In the genomic region with DNA sequence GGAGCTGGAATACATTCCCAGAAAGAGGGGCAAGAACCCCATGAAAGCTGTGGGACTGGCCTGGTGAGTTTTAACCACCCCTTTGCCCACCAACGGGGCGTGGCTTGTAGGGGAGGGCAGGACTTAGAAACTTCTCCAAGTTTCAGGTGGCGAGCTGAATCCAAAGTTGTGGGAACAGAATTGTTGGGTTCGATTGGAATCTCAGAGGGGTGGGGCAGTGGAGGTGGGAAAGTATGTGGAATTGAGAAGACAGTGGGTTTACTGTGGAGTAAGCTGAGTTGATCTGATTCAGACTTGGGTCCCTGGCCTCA, we compare ENCODE assay signal across 8 cellular contexts. TPM values are rescaled to one million over a fixed set of nuclear protein-coding genes. Genes with fewer than 3 reads are reported as not detected.
DNase-seq lines count a peak whose midpoint lies in the region; ATAC-seq and TF ChIP-seq lines count a peak whose summit lies in the region.

No MANE protein-coding gene starts in this region.

- TF ChIP-seq EP300 in ovary (IDR thresholded peaks at IDR 0.05): no peak

- intact Hi-C loops in CD8-positive, alpha-beta T cell (cut with DNase I, micrococcal nuclease): loop anchor here (5.0 to 10.0 kb wide), 5 partner anchors 376 to 1859 kb away; a partner anchor contains a TSS
- intact Hi-C loops in ovary (cut with DNase I): loop anchor here in 2 of 4 donors (10.0 kb wide), 2 partner anchors 193 to 383 kb away; a partner anchor contains a TSS

- POLR2A ChIA-PET in CD8-positive, alpha-beta T cell (lab: Charles Lee): interaction anchor here (0.7 to 5.6 kb wide), 7 partner anchors 13 to 440 kb away, joined by 3 to 58 read pairs (median 19); a partner anchor contains a TSS

- ATAC-seq in CD8-positive, alpha-beta T cell: no peak

- H3K27me3 ChIP-seq in CD8-positive, alpha-beta T cell (ENCODE audit: insufficient read depth, low read length): no peaks in the 10 kb centered on the region
- H3K27me3 ChIP-seq in ovary: no peaks in the 10 kb centered on the region

- peak overlapping the region; percentile 92 for H3K4me3 Mint-ChIP-seq in CD8-positive, alpha-beta T cell

- H3K9me3 ChIP-seq in CD8-positive, alpha-beta T cell (ENCODE audit: low read length): no peaks in the 10 kb centered on the region
- H3K9me3 ChIP-seq in ovary: no peaks in the 10 kb centered on the region

- 39 to 41% (median 40%) methylated on average over 4 of the region's 4 CpGs for WGBS in ovary, 3 donors

- no peak for TF ChIP-seq CTCF in CD8-positive, alpha-beta T cell (IDR thresholded peaks at IDR 0.05)
- no peak for TF ChIP-seq CTCF in ovary (IDR thresholded peaks at IDR 0.05)

- CTCF ChIA-PET in CD8-positive, alpha-beta T cell (lab: Charles Lee): interaction anchor here (0.8 to 8.3 kb wide), 17 partner anchors 14 to 377 kb away, joined by 3 to 340 read pairs (median 9); a partner anchor contains a TSS

- peaks cover 31% of the 10 kb centered on the region for H3K4me1 ChIP-seq in CD8-positive, alpha-beta T cell (ENCODE audit: insufficient read depth, low read length)
- peaks cover 10% of the 10 kb centered on the region for H3K4me1 ChIP-seq in ovary (ENCODE audit: insufficient read depth)

- no peak for TF ChIP-seq POLR2A in ovary (IDR thresholded peaks at IDR 0.05)

- H3K27ac Mint-ChIP-seq in CD8-positive, alpha-beta T cell: peak overlapping the region; percentile 82

- no peak for DNase-seq in CD8-positive, alpha-beta T cell
- DNase-seq in OCI-M1 (lab: John Stamatoyannopoulos, UW) (peak; percentile 43), epithelial cell of prostate (ENCODE audit: low read depth, low spot score) (no peak), ovary (no peak), NCI-H2107 treated with DMSO at 0.1 percent for 48 hours (lab: John Stamatoyannopoulos, UW; ENCODE audit: unreplicated experiment) (no peak), SW480 (ENCODE audit: low spot score) (no peak), RKO (ENCODE audit: low spot score) (no peak)
- DNase-seq in activated effector memory CD4-positive, alpha-beta T cell treated with Interleukin-2 at 50 U/mL for 16 hours: no peak

- H3K27me3 Mint-ChIP-seq in CD8-positive, alpha-beta T cell (ENCODE audit: low read depth): no peaks in the 10 kb centered on the region

- peaks cover 55% of the 10 kb centered on the region for H3K36me3 Mint-ChIP-seq in CD8-positive, alpha-beta T cell

- no peak overlapping the region for H3K27ac ChIP-seq in CD8-positive, alpha-beta T cell (ENCODE audit: low read depth, low read length)
- peak overlapping the region; percentile 99 for H3K27ac ChIP-seq in epithelial cell of prostate
- no peak overlapping the region for H3K27ac ChIP-seq in ovary

- no peak overlapping the region for H3K4me3 ChIP-seq in CD8-positive, alpha-beta T cell (ENCODE audit: low read depth, low read length)
- H3K4me3 ChIP-seq in ovary: peak overlapping the region; percentile 89

- H3K9me3 Mint-ChIP-seq in CD8-positive, alpha-beta T cell: no peaks in the 10 kb centered on the region

- H3K36me3 ChIP-seq in CD8-positive, alpha-beta T cell (ENCODE audit: insufficient read depth, low read length): peaks cover 34% of the 10 kb centered on the region
- H3K36me3 ChIP-seq in ovary: no peaks in the 10 kb centered on the region

- H3K4me1 Mint-ChIP-seq in CD8-positive, alpha-beta T cell (ENCODE audit: low read depth): peaks cover 48% of the 10 kb centered on the region

RNA-seq across cellular contexts. Expression of a gene that starts 1.1 kb away (rescaled TPM):
- 1 to 10 TPM; 7.1 to 7.2 TPM for total RNA-seq in CD8-positive, alpha-beta T cell
- 10 to 100 TPM; 37.3 to 59.6 (median 48.1) TPM for total RNA-seq in ovary
- 10 to 100 TPM; 23.3 to 74.5 TPM for polyA plus RNA-seq in ovary

RNA-seq across cellular contexts. Expression of a gene that starts 1.5 kb away (rescaled TPM):
- total RNA-seq in CD8-positive, alpha-beta T cell: 10 to 100 TPM; 44.7 to 50.4 TPM
- 100 to 1,000 TPM in 5 of 7 donors, 10 to 100 TPM in 2; 86.5 to 123 (median 106) TPM for total RNA-seq in ovary
- polyA plus RNA-seq in ovary: 100 to 1,000 TPM in 1 of 2 donors, 10 to 100 TPM in 1; 71.1 to 144 TPM

RNA-seq across cellular contexts. Expression of a gene that starts 10.6 kb away (rescaled TPM):
- 1 to 10 TPM; 2.2 to 2.5 TPM for total RNA-seq in CD8-positive, alpha-beta T cell
- 1 to 10 TPM in 5 of 7 donors, under 1 TPM in 2; 0.38 to 3.8 (median 2.1) TPM for total RNA-seq in ovary
- polyA plus RNA-seq in ovary: 1 to 10 TPM in 1 of 2 donors, under 1 TPM in 1; 0.28 to 2.8 TPM

RNA-seq across cellular contexts. Expression of a gene that starts 20.9 kb away (rescaled TPM):
- 10 to 100 TPM; 80.8 to 86.7 TPM for total RNA-seq in CD8-positive, alpha-beta T cell
- 100 to 1,000 TPM in 6 of 7 donors, 10 to 100 TPM in 1; 80.6 to 137 (median 114) TPM for total RNA-seq in ovary
- polyA plus RNA-seq in ovary: 100 to 1,000 TPM; 106 to 259 TPM

RNA-seq across cellular contexts. Expression of a gene that starts 54.5 kb away (rescaled TPM):
- 100 to 1,000 TPM; 521 to 547 TPM for total RNA-seq in CD8-positive, alpha-beta T cell
- total RNA-seq in ovary: 100 to 1,000 TPM; 135 to 229 (median 166) TPM
- polyA plus RNA-seq in ovary: 100 to 1,000 TPM; 170 to 357 TPM

Comparison
In these comparisons a context has a peak if more than half of its experiments do, and no peak if none do; other contexts are left out.
1. RNA of a gene that starts 1.1 kb away (total RNA-seq): 37.3 to 59.6 TPM in ovary; 7.1 to 7.2 TPM in CD8-positive, alpha-beta T cell; every median in the first group is over 4 times any median in the second.